ENCODE assay signal across 21 cellular contexts in genomic region chr6:72894091-72894490, GRCh38.
DNase-seq lines count a peak whose midpoint lies in the region; ATAC-seq and TF ChIP-seq lines count a peak whose summit lies in the region.
"Had no signal": no experiment of that assay in that cellular context is flagged by ENCODE, and none has a peak within 500 bp of the region (broad histone marks: within the 10 kb centered on the region; RNA-seq: fewer than 3 reads in every experiment).

No MANE protein-coding gene starts in this region.

- H3K27ac ChIP-seq in neuronal stem cell (replicated peaks; ENCODE audit: low read length) (no peak overlapping the region), hepatocyte (no peak overlapping the region)
- H3K27ac ChIP-seq: BLaER1 treated with 17β-estradiol and CSF1 and Interleukin-3, amounts not matched to agents 10 nM and 100 nM; GM23248; thoracic aorta had no signal

- no peak overlapping the region for H2AK5ac ChIP-seq in neuronal stem cell (ENCODE audit: low read depth, low read length)

- no peaks in the 10 kb centered on the region for H3K36me3 ChIP-seq in neuronal stem cell (replicated peaks in 1 of 2; ENCODE audit: control insufficient read depth in 2 of 2, insufficient read depth in 2 of 2, low read length in 2 of 2)
- H3K36me3 ChIP-seq in hepatocyte (replicated peaks; ENCODE audit: insufficient read depth, low read depth) = no peaks in the 10 kb centered on the region
- H3K36me3 ChIP-seq: thoracic aorta had no signal

- no peaks in the 10 kb centered on the region for H4K20me1 ChIP-seq in hepatocyte (ENCODE audit: insufficient read depth, poor library complexity, severe bottlenecking)

- no peak overlapping the region for H4K91ac ChIP-seq in neuronal stem cell (ENCODE audit: low read depth, low read length, poor library complexity)

- no peaks in the 10 kb centered on the region for H3K9me2 ChIP-seq in hepatocyte (replicated peaks; ENCODE audit: insufficient read depth)

- no peak overlapping the region for H3K4me3 ChIP-seq in neuronal stem cell (ENCODE audit: low read length in 2 of 2)
- no peak overlapping the region for H3K4me3 ChIP-seq in hepatocyte
- H3K4me3 ChIP-seq: BLaER1 treated with 17β-estradiol and CSF1 and Interleukin-3, amounts not matched to agents 10 nM and 100 nM; GM23248; mucosa of descending colon; thoracic aorta had no signal

- H3K79me2 ChIP-seq in hepatocyte = no peaks in the 10 kb centered on the region

- DNase-seq in NCI-H1105 treated with DMSO at 0.1 percent for 48 hours (lab: John Stamatoyannopoulos, UW) = peak; percentile 55
- no peak for DNase-seq in NCI-H1105 (lab: John Stamatoyannopoulos, UW)
- peak; percentile 55 for DNase-seq in NCI-H2081 treated with DMSO at 0.1 percent for 48 hours (lab: John Stamatoyannopoulos, UW)
- DNase-seq in SHP77 treated with DMSO at 0.1 percent for 48 hours (lab: John Stamatoyannopoulos, UW) = peak; percentile 62
- peak; percentile 44 for DNase-seq in renal cortical epithelial cell (ENCODE audit: low read depth)
- no peak for DNase-seq in neuronal stem cell (ENCODE audit: low spot score)
- DNase-seq in hepatocyte (ENCODE audit: low spot score) = no peak
- DNase-seq: activated CD4-positive, alpha-beta T cell treated with anti-CD3 and anti-CD28 coated beads, Interleukin-2, amount 50 U/mL, for 48 hours; activated naive CD4-positive, alpha-beta T cell treated with Interleukin-2 at 50 U/mL for 16 hours; activated T-cell treated with anti-CD3 and anti-CD28 coated beads, Interleukin-2, amount 50 U/mL, for 1 hour; GM23248; left colon; MM.1S; mucosa of descending colon; NCI-H2171 treated with DMSO at 0.1 percent for 48 hours; retina; stimulated activated CD4-positive, alpha-beta T cell treated with anti-CD3 and anti-CD28 coated beads, Interleukin-12 subunit alpha, Interleukin-12 subunit beta, amount 100 ng/mL, for 4 hours had no signal

- no peak overlapping the region for H3K18ac ChIP-seq in neuronal stem cell (ENCODE audit: low read length)

- no peak overlapping the region for H3K9ac ChIP-seq in neuronal stem cell (ENCODE audit: low read depth, low read length, poor library complexity)
- H3K9ac ChIP-seq: BLaER1 treated with 17β-estradiol and CSF1 and Interleukin-3, amounts not matched to agents 10 nM and 100 nM; GM23248 had no signal

- H3K27me3 ChIP-seq in neuronal stem cell (ENCODE audit: control insufficient read depth in 3 of 3, insufficient read depth in 3 of 3, low read depth in 1 of 3, low read length in 3 of 3) (no peaks in the 10 kb centered on the region), hepatocyte (no peaks in the 10 kb centered on the region)
- H3K27me3 ChIP-seq: BLaER1 treated with 17β-estradiol and CSF1 and Interleukin-3, amounts not matched to agents 10 nM and 100 nM had no signal

- H4K8ac ChIP-seq in neuronal stem cell (ENCODE audit: low read depth, low read length) = no peak overlapping the region

- no peak overlapping the region for H2BK120ac ChIP-seq in neuronal stem cell (ENCODE audit: low read depth, low read length)

- H3K14ac ChIP-seq in neuronal stem cell (ENCODE audit: low read length) = no peak overlapping the region

- H3K79me1 ChIP-seq in neuronal stem cell (ENCODE audit: low read depth, low read length) = no peaks in the 10 kb centered on the region

- no peak overlapping the region for H2BK15ac ChIP-seq in neuronal stem cell (ENCODE audit: low read length)

- H2BK12ac ChIP-seq in neuronal stem cell (ENCODE audit: low read length) = no peak overlapping the region

- H3K4ac ChIP-seq in neuronal stem cell (ENCODE audit: low read length) = no peak overlapping the region

- H3K23ac ChIP-seq in neuronal stem cell (ENCODE audit: low read depth, low read length, poor library complexity) = no peak overlapping the region

- H3K4me1 ChIP-seq in neuronal stem cell (ENCODE audit: control insufficient read depth in 2 of 2, insufficient read depth in 1 of 2, low read depth in 1 of 2, low read length in 2 of 2) (no peaks in the 10 kb centered on the region), hepatocyte (ENCODE audit: insufficient read depth) (no peaks in the 10 kb centered on the region)
- H3K4me1 ChIP-seq: BLaER1 treated with 17β-estradiol and CSF1 and Interleukin-3, amounts not matched to agents 10 nM and 100 nM had no signal

- WGBS in neuronal stem cell (ENCODE audit: extremely low coverage in 2 of 2, insufficient read length in 2 of 2, insufficient replicate concordance in 1 of 2), 2 donors = no CpG with 5 or more reads among the region's 2 CpGs
- WGBS in hepatocyte (ENCODE audit: low lambda C conversion rate, missing lambda C conversion rate) = 39% methylated on average over 2 of the region's 2 CpGs

- no peak overlapping the region for H2BK5ac ChIP-seq in neuronal stem cell (ENCODE audit: low read length)

- H3K4me2 ChIP-seq in neuronal stem cell (ENCODE audit: insufficient read depth, low read length, poor library complexity, severe bottlenecking) (no peak overlapping the region), hepatocyte (no peak overlapping the region)
- H3K4me2 ChIP-seq: BLaER1 treated with 17β-estradiol and CSF1 and Interleukin-3, amounts not matched to agents 10 nM and 100 nM had no signal

- no peak for TF ChIP-seq CTCF in hepatocyte (IDR thresholded peaks at IDR 0.05; ENCODE audit: poor library complexity)

- H3K9me3 ChIP-seq in neuronal stem cell (replicated peaks in 1 of 2; ENCODE audit: control insufficient read depth in 2 of 2, insufficient read depth in 1 of 2, low read depth in 1 of 2, low read length in 2 of 2) (no peaks in the 10 kb centered on the region), hepatocyte (ENCODE audit: low read depth) (peaks cover 2% of the 10 kb centered on the region)
- H3K9me3 ChIP-seq: mucosa of descending colon, thoracic aorta had no signal

- H2AFZ ChIP-seq in neuronal stem cell (ENCODE audit: low read length) (no peak overlapping the region), hepatocyte (no peak overlapping the region)
- H2AFZ ChIP-seq: GM23248 had no signal

- no peak for ATAC-seq in HG03521 (IDR thresholded peaks at IDR 0.05; ENCODE audit: unreplicated experiment)
- ATAC-seq: left colon, mucosa of descending colon, Right ventricle myocardium inferior had no signal

Comparison
In these comparisons a context has a peak if more than half of its experiments do, and no peak if none do; other contexts are left out.
1. DNase-seq: peak in NCI-H1105 treated with DMSO at 0.1 percent for 48 hours (single experiment), NCI-H2081 treated with DMSO at 0.1 percent for 48 hours (single experiment), SHP77 treated with DMSO at 0.1 percent for 48 hours (single experiment) and renal cortical epithelial cell (single experiment); none in NCI-H1105 (single experiment), neuronal stem cell (single experiment) and hepatocyte (single experiment).